In genomic region chr13:26941345-26942174, GRCh38 we compare ENCODE assay signal across 12 cellular contexts.
DNase-seq lines count a peak whose midpoint lies in the region; ATAC-seq and TF ChIP-seq lines count a peak whose summit lies in the region.
"Had no signal": no experiment of that assay in that cellular context is flagged by ENCODE, and none has a peak within 500 bp of the region (broad histone marks: within the 10 kb centered on the region; RNA-seq: fewer than 3 reads in every experiment).

No MANE protein-coding gene starts in this region.

- H3K4me1 ChIP-seq in mammary epithelial cell (ENCODE audit: insufficient read depth, low read length) = no peaks in the 10 kb centered on the region

- no peak overlapping the region for H3K4me2 ChIP-seq in mammary epithelial cell (ENCODE audit: insufficient read depth, low read depth, low read length)

- ATAC-seq in GM18505 (IDR thresholded peaks at IDR 0.05; ENCODE audit: unreplicated experiment) = no peak

- TF ChIP-seq POLR2A in GM18505 (IDR thresholded peaks at IDR 0.05; ENCODE audit: borderline replicate concordance, extremely low read depth, insufficient read depth, insufficient read length) = no peak

- dilution Hi-C loops in mammary epithelial cell (cut with HindIII; ENCODE audit: low sequenced_read_pairs) = no loop called here

- no peak overlapping the region for H3K4me3 ChIP-seq in mammary epithelial cell (replicated peaks in 1 of 3; ENCODE audit: insufficient read depth in 1 of 3, low read depth in 2 of 3, low read length in 3 of 3)
- H3K4me3 ChIP-seq: skin epidermis had no signal

- 38% methylated on average over 7 of the region's 7 CpGs for WGBS in mammary epithelial cell (ENCODE audit: low coverage, missing lambda C conversion rate)

- H3K27me3 ChIP-seq in mammary epithelial cell (ENCODE audit: insufficient read depth, low read length) = no peaks in the 10 kb centered on the region

- BruUV-seq in mammary epithelial cell (replicated peaks; lab: Mats Ljungman, UMichigan) = no TSS peak

- H2AFZ ChIP-seq in mammary epithelial cell (ENCODE audit: low read depth, low read length) = no peak overlapping the region

- no peaks in the 10 kb centered on the region for H3K36me3 ChIP-seq in mammary epithelial cell (ENCODE audit: insufficient read depth, low read length)

- intact Hi-C loops in mammary epithelial cell (cut with micrococcal nuclease) = no loop called here

- TF ChIP-seq CTCF in mammary epithelial cell (conservative IDR thresholded peaks at IDR 0.05 in 1 of 2, IDR thresholded peaks at IDR 0.05 in 1 of 2; ENCODE audit: extremely low read depth in 1 of 2, insufficient read depth in 1 of 2, low read depth in 1 of 2, low read length in 2 of 2) = no peak

- no peak overlapping the region for H3K9ac ChIP-seq in mammary epithelial cell (ENCODE audit: insufficient read depth, low read length)

- CTCF ChIA-PET in mammary epithelial cell (lab: Charles Lee; ENCODE audit: low non-redundant PET) = interaction anchor here (0.6 to 0.7 kb wide), 2 partner anchors 235 to 440 kb away, joined by 3 to 4 read pairs; no protein-coding TSS in a partner anchor

- in situ Hi-C loops in mammary epithelial cell (cut with MboI; ENCODE audit: low sequenced_read_pairs in 2 of 2) = no loop called here

- H3K9me3 ChIP-seq in mammary epithelial cell (replicated peaks; ENCODE audit: insufficient read depth, low read length) = no peaks in the 10 kb centered on the region

- DNase-seq in DMS53 (lab: John Stamatoyannopoulos, UW) = peak; percentile 33
- DNase-seq in DMS53 treated with DMSO at 0.1 percent for 48 hours (lab: John Stamatoyannopoulos, UW; ENCODE audit: unreplicated experiment) = no peak
- peak; percentile 76 for DNase-seq in HT1080 (ENCODE audit: low read depth)
- DNase-seq in mammary epithelial cell = peak; percentile 56
- DNase-seq in myocyte (ENCODE audit: low read depth) = peak; percentile 40
- DNase-seq in SHP77 treated with DMSO at 0.1 percent for 48 hours (lab: John Stamatoyannopoulos, UW) = no peak
- no peak for DNase-seq in NCI-H446 (lab: John Stamatoyannopoulos, UW)
- DNase-seq: GDM1, H7 had no signal

- H3K79me2 ChIP-seq in mammary epithelial cell (ENCODE audit: insufficient read depth, low read length) = no peaks in the 10 kb centered on the region

- no peaks in the 10 kb centered on the region for H4K20me1 ChIP-seq in mammary epithelial cell (ENCODE audit: insufficient read depth, low read length)

- no peak overlapping the region for H3K27ac ChIP-seq in mammary epithelial cell (ENCODE audit: insufficient read depth, low read depth, low read length)
- H3K27ac ChIP-seq: 22Rv1, skin epidermis had no signal

Comparison
In these comparisons a context has a peak if more than half of its experiments do, and no peak if none do; other contexts are left out.
1. DNase-seq: peak in DMS53 (single experiment), HT1080 (single experiment), mammary epithelial cell (single experiment) and myocyte (single experiment); none in DMS53 treated with DMSO at 0.1 percent for 48 hours (single experiment), SHP77 treated with DMSO at 0.1 percent for 48 hours (single experiment) and NCI-H446 (0 of 2).